Comparison of ENCODE assay signal across 20 cellular contexts in genomic region chr4:110061101-110061500, GRCh38.
"Had no signal": no experiment of that assay in that cellular context is flagged by ENCODE, and none has a peak within 500 bp of the region (broad histone marks: within the 10 kb centered on the region; RNA-seq: fewer than 3 reads in every experiment).

No MANE protein-coding gene starts in this region.

- H3K27ac ChIP-seq: brain microvascular endothelial cell, right atrium auricular region, tibial artery, uterus, VCaP had no signal

- H3K9me3 Mint-ChIP-seq: nephron; stimulated activated naive B cell treated with anti-CD40 and anti-IgM and Interleukin-4, amounts not matched to agents 10 μg/mL and 1 μg/mL and 100 μg/mL, for 72 hours had no signal

- DNase-seq: activated CD4-positive, alpha-beta T cell treated with anti-CD3 and anti-CD28 coated beads for 1 hour; activated gamma-delta T cell; activated T-cell treated with anti-CD3 and anti-CD28 coated beads, Interleukin-2, amount 50 U/mL, for 1 hour; anterior cingulate cortex; brain microvascular endothelial cell; effector CD8-positive, alpha-beta T cell; foreskin fibroblast; hippocampal formation; mesendoderm; occipital lobe; stimulated activated CD4-positive, alpha-beta T cell treated with anti-CD3 and anti-CD28 coated beads, Interleukin-2, amount 100 ng/mL, for 48 hours; stimulated activated naive B cell treated with anti-CD40 and anti-IgM and Interleukin-4, amounts not matched to agents 10 μg/mL and 1 μg/mL and 100 μg/mL, for 72 hours; tibial artery; uterus had no signal

- ATAC-seq: SK-N-SH treated with all-trans-retinoic acid at 6 μM for 48 hours; stimulated activated naive B cell treated with anti-CD40 and anti-IgM and Interleukin-4, amounts not matched to agents 10 μg/mL and 1 μg/mL and 100 μg/mL, for 72 hours had no signal

- H3K36me3 Mint-ChIP-seq: stimulated activated naive B cell treated with anti-CD40 and anti-IgM and Interleukin-4, amounts not matched to agents 10 μg/mL and 1 μg/mL and 100 μg/mL, for 72 hours had no signal

- H3K4me1 ChIP-seq: right atrium auricular region, tibial artery, uterus had no signal

- H3K27me3 Mint-ChIP-seq: activated naive CD8-positive, alpha-beta T cell; progenitor cell of endocrine pancreas; stimulated activated naive B cell treated with anti-CD40 and anti-IgM and Interleukin-4, amounts not matched to agents 10 μg/mL and 1 μg/mL and 100 μg/mL, for 72 hours had no signal

- H3K27me3 ChIP-seq: brain microvascular endothelial cell, right atrium auricular region, tibial artery, uterus had no signal

- H3K9me3 ChIP-seq: right atrium auricular region, tibial artery, uterus had no signal

- H3K4me3 Mint-ChIP-seq: activated naive CD8-positive, alpha-beta T cell; nephron; stimulated activated naive B cell treated with anti-CD40 and anti-IgM and Interleukin-4, amounts not matched to agents 10 μg/mL and 1 μg/mL and 100 μg/mL, for 72 hours had no signal

- H3K4me3 ChIP-seq: right atrium auricular region, tibial artery, uterus had no signal

- H3K36me3 ChIP-seq: brain microvascular endothelial cell, right atrium auricular region, tibial artery, uterus had no signal

- H3K27ac Mint-ChIP-seq: activated naive CD8-positive, alpha-beta T cell; nephron; progenitor cell of endocrine pancreas; stimulated activated naive B cell treated with anti-CD40 and anti-IgM and Interleukin-4, amounts not matched to agents 10 μg/mL and 1 μg/mL and 100 μg/mL, for 72 hours had no signal
